ENCODE assay signal across 8 cellular contexts in genomic region chr10:37976091-37976879, GRCh38.
DNase-seq lines count a peak whose midpoint lies in the region; ATAC-seq lines count a peak whose summit lies in the region.

Gene ZNF25, minus strand, starts transcription at chr10:37976647. Its CDS starts 4,925 bp downstream, at chr10:37971722.

- peak; percentile 96 for ATAC-seq in GM19025 (IDR thresholded peaks at IDR 0.05; ENCODE audit: low read depth, unreplicated experiment)
- ATAC-seq in HG03342 (IDR thresholded peaks at IDR 0.05; ENCODE audit: unreplicated experiment), result peak; percentile 92
- peak; percentile 94 to 95 for ATAC-seq in activated CD4-positive, CD25-positive, alpha-beta regulatory T cell treated with anti-CD3 and anti-CD28 coated beads, Interleukin-2, amount 50 U/mL, for 24 hours

- DNase-seq in AG20443 (ENCODE audit: low spot score), result peak; percentile 98
- peak; percentile 87 for DNase-seq in NCI-H345 treated with DMSO at 0.1 percent for 48 hours (lab: John Stamatoyannopoulos, UW; ENCODE audit: unreplicated experiment)
- peak; percentile 71 to 98 for DNase-seq in cerebellar nuclear complex (lab: John Stamatoyannopoulos, UW)
- peak; percentile 98 for DNase-seq in islet precursor cell
- peak; percentile 94 to 96 (median 96) for DNase-seq in stimulated activated CD4-positive, alpha-beta T cell treated with anti-CD3 and anti-CD28 coated beads, Interleukin-12 subunit alpha, Interleukin-12 subunit beta, amount 100 ng/mL, for 48 hours (ENCODE audit: low read depth in 2 of 3, low spot score in 1 of 3)

Comparison
In these comparisons a context has a peak if more than half of its experiments do, and no peak if none do; other contexts are left out.
1. Peak in every context shown above with its lines: DNase-seq and ATAC-seq.